Comparison of ENCODE assay signal across 8 cellular contexts in genomic region chr19:49818691-49819331, GRCh38. TPM values are rescaled to one million over a fixed set of nuclear protein-coding genes. Genes with fewer than 3 reads are reported as not detected.
DNase-seq lines count a peak whose midpoint lies in the region; TF ChIP-seq lines count a peak whose summit lies in the region.

No MANE protein-coding gene starts in this region.

- H3K9ac ChIP-seq in HUES48 (ENCODE audit: low read depth, low read length) = peak overlapping the region; percentile 89

- H3K27me3 ChIP-seq in ACC112 (ENCODE audit: insufficient read depth, low read length) (no peaks in the 10 kb centered on the region), HUES48 (ENCODE audit: control insufficient read depth, insufficient read depth, low read length) (no peaks in the 10 kb centered on the region), brain microvascular endothelial cell (replicated peaks) (no peaks in the 10 kb centered on the region), mononuclear cell (ENCODE audit: insufficient read depth, low read length) (no peaks in the 10 kb centered on the region)

- H3K4me1 ChIP-seq in ACC112 (ENCODE audit: control insufficient read depth, insufficient read depth, low read length, unreplicated experiment) = peaks cover 12% of the 10 kb centered on the region
- H3K4me1 ChIP-seq in HUES48 (ENCODE audit: control insufficient read depth, insufficient read depth, low read length) = peaks cover 7% of the 10 kb centered on the region; the same call in 1 of the 2 replicates
- H3K4me1 ChIP-seq in mononuclear cell (ENCODE audit: insufficient read depth, low read length) = peaks cover 23% of the 10 kb centered on the region

- H3K9me3 ChIP-seq in HUES48 (ENCODE audit: control insufficient read depth, insufficient read depth, low read length) = no peaks in the 10 kb centered on the region
- no peaks in the 10 kb centered on the region for H3K9me3 ChIP-seq in mononuclear cell (ENCODE audit: low read depth, low read length)

- H3K36me3 ChIP-seq in ACC112 (ENCODE audit: insufficient read depth, low read length) (no peaks in the 10 kb centered on the region), HUES48 (ENCODE audit: control insufficient read depth, insufficient read depth, low read length) (peaks cover 21% of the 10 kb centered on the region), brain microvascular endothelial cell (replicated peaks) (peaks cover 13% of the 10 kb centered on the region)

- peaks cover 32% of the 10 kb centered on the region for H3K79me2 ChIP-seq in ACC112 (ENCODE audit: control insufficient read depth, insufficient read depth, low read length, unreplicated experiment)

- peak overlapping the region; percentile 20 for H2AFZ ChIP-seq in ACC112 (ENCODE audit: low read length, unreplicated experiment)

- peak overlapping the region; percentile 90 for H3K4me3 ChIP-seq in ACC112 (ENCODE audit: low read depth, low read length)
- H3K4me3 ChIP-seq in HUES48 (ENCODE audit: low read depth, low read length) = peak overlapping the region; percentile 71
- H3K4me3 ChIP-seq in brain microvascular endothelial cell (ENCODE audit: low read depth, low read length) = peak overlapping the region; percentile 96
- peak overlapping the region; percentile 75 for H3K4me3 ChIP-seq in mononuclear cell (ENCODE audit: low read length)

- peak overlapping the region; percentile 93 for H3K27ac ChIP-seq in ACC112 (ENCODE audit: low read depth, low read length)
- H3K27ac ChIP-seq in HUES48 (ENCODE audit: low read depth, low read length) = peak overlapping the region; percentile 76
- peak overlapping the region; percentile 98 for H3K27ac ChIP-seq in brain microvascular endothelial cell

- no peak for TF ChIP-seq CTCF in brain microvascular endothelial cell (IDR thresholded peaks at IDR 0.05; ENCODE audit: low read depth, low read length, missing control alignments)

- in situ Hi-C loops in brain microvascular endothelial cell (cut with HindIII; ENCODE audit: low pct_ligation_motif_present, low sequenced_read_pairs) = no loop called here

- DNase-seq in brain microvascular endothelial cell = no peak
- no peak for DNase-seq in H4 (ENCODE audit: low spot score)
- no peak for DNase-seq in germinal center (ENCODE audit: low spot score)
- no peak for DNase-seq in activated effector memory CD4-positive, alpha-beta T cell treated with Interleukin-2 at 50 U/mL for 16 hours
- no peak for DNase-seq in AML-193 (lab: John Stamatoyannopoulos, UW)

RNA-seq across cellular contexts. Expression of gene MED25, which starts 0.7 kb away (rescaled TPM):
- 15.1 TPM for total RNA-seq in mononuclear cell
- total RNA-seq in H4 (2014; rRNA removed; shearing (Covaris generic)) = 16.1 TPM in 2 replicates

RNA-seq across cellular contexts. Expression of gene FUZ, which starts 5.7 kb away (rescaled TPM):
- 4.6 TPM for total RNA-seq in mononuclear cell
- total RNA-seq in H4 (2014; rRNA removed; shearing (Covaris generic)) = 26.2 and 31.7 TPM in 2 replicates

RNA-seq across cellular contexts. Expression of gene PTOV1, which starts 32.1 kb away (rescaled TPM):
- 26.1 TPM for total RNA-seq in mononuclear cell
- 99.9 and 101 TPM in 2 replicates for total RNA-seq in H4 (2014; rRNA removed; shearing (Covaris generic))

RNA-seq across cellular contexts. Expression of gene PNKP, which starts 48.6 kb away (rescaled TPM):
- 28.4 TPM for total RNA-seq in mononuclear cell
- total RNA-seq in H4 (2014; rRNA removed; shearing (Covaris generic)) = 20.5 and 22.7 TPM in 2 replicates

RNA-seq across cellular contexts. Expression of gene AP2A1, which starts 52.0 kb away (rescaled TPM):
- 30.2 TPM for total RNA-seq in mononuclear cell
- 55.5 and 61.1 TPM in 2 replicates for total RNA-seq in H4 (2014; rRNA removed; shearing (Covaris generic))
